In the genomic region with DNA sequence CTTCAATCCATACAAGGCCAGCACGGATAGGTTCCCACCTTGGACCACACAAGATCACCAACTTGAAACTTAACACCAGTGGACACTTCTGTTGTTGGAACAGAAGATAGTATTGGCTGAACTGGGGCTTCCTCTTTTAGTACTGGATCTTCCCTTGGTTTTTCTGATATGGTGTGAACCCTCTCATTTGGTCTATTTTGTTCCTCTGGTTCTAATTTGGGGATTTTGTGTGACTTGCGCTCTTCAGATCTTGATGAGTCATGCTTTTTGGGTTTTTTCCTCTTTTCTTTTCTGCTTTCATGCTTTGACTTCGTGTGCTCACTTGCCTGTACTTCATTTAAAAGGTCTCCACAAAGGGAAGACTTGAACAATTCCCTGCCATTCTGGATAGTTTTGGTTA, we compare ENCODE assay signal across 12 cellular contexts. TPM values are rescaled to one million over a fixed set of nuclear protein-coding genes. Genes with fewer than 3 reads are reported as not detected.
DNase-seq lines count a peak whose midpoint lies in the region; ATAC-seq and TF ChIP-seq lines count a peak whose summit lies in the region.
"Had no signal": no experiment of that assay in that cellular context is flagged by ENCODE, and none has a peak within 500 bp of the region (broad histone marks: within the 10 kb centered on the region; RNA-seq: fewer than 3 reads in every experiment).

No MANE protein-coding gene starts in this region.

- CTCF ChIA-PET in MCF 10A (lab: Yijun Ruan, JAX), result no interaction called here
- CTCF ChIA-PET in mammary epithelial cell (lab: Charles Lee; ENCODE audit: low non-redundant PET), result no interaction called here
- CTCF ChIA-PET in activated CD4-positive, alpha-beta memory T cell treated with anti-CD3 and anti-CD28 coated beads for 36 hours (lab: Charles Lee), result interaction anchor here (1.6 kb wide), 1 partner anchor 25 kb away, joined by 4 read pairs; no protein-coding TSS in a partner anchor

- peaks cover 24% of the 10 kb centered on the region for H3K4me1 ChIP-seq in mammary epithelial cell (ENCODE audit: insufficient read depth, low read length)
- H3K4me1 ChIP-seq in left lung, result peaks cover 0 to 24% of the 10 kb centered on the region in 2 donors
- H3K4me1 ChIP-seq in upper lobe of left lung, result peaks cover 4 to 7% (median 5%) of the 10 kb centered on the region in 4 donors
- peaks cover 0 to 5% (median 0%) of the 10 kb centered on the region in 4 donors for H3K4me1 ChIP-seq in transverse colon

- BruUV-seq in MCF 10A (replicated peaks; lab: Mats Ljungman, UMichigan) (no TSS peak), mammary epithelial cell (replicated peaks; lab: Mats Ljungman, UMichigan) (no TSS peak)

- in situ Hi-C loops in mammary epithelial cell (cut with MboI; ENCODE audit: low sequenced_read_pairs in 2 of 2), result no loop called here
- in situ Hi-C loops in transverse colon (cut with MboI; ENCODE audit: low pct_ligation_motif_present in 1 of 4, low pct_unique_long_range_greater_than_20kb in 1 of 4, low sequenced_read_pairs in 3 of 4), result no loop called here

- H3K4me2 ChIP-seq in mammary epithelial cell (ENCODE audit: insufficient read depth, low read depth, low read length), result no peak overlapping the region

- H3K36me3 Mint-ChIP-seq in MCF 10A (ENCODE audit: insufficient read depth, unreplicated experiment), result no peaks in the 10 kb centered on the region
- H3K36me3 Mint-ChIP-seq in activated CD4-positive, alpha-beta memory T cell treated with anti-CD3 and anti-CD28 coated beads for 36 hours, result peaks cover 4% of the 10 kb centered on the region

- intact Hi-C loops in MCF 10A (cut with micrococcal nuclease), result no loop called here
- intact Hi-C loops in mammary epithelial cell (cut with micrococcal nuclease), result no loop called here
- intact Hi-C loops in activated CD4-positive, alpha-beta memory T cell treated with anti-CD3 and anti-CD28 coated beads for 36 hours (cut with micrococcal nuclease), result no loop called here
- intact Hi-C loops in left lung (cut with DNase I), result no loop called here
- intact Hi-C loops in transverse colon (cut with DNase I; ENCODE audit: low total_unique reads), result no loop called here

- no peak overlapping the region for H2AFZ ChIP-seq in mammary epithelial cell (ENCODE audit: low read depth, low read length)

- TF ChIP-seq CTCF in MCF 10A (IDR thresholded peaks at IDR 0.05; ENCODE audit: unreplicated experiment) (no peak), mammary epithelial cell (conservative IDR thresholded peaks at IDR 0.05 in 1 of 2, IDR thresholded peaks at IDR 0.05 in 1 of 2; ENCODE audit: extremely low read depth in 1 of 2, insufficient read depth in 1 of 2, low read depth in 1 of 2, low read length in 2 of 2) (no peak), left lung (IDR thresholded peaks at IDR 0.05) (no peak), upper lobe of left lung (IDR thresholded peaks at IDR 0.05) (no peak), transverse colon (IDR thresholded peaks at IDR 0.05) (no peak)

- DNase-seq in MCF 10A (ENCODE audit: unreplicated experiment), result no peak
- DNase-seq in mammary epithelial cell, result no peak
- no peak for DNase-seq in activated CD4-positive, alpha-beta memory T cell treated with anti-CD3 and anti-CD28 coated beads for 36 hours
- no peak for DNase-seq in left lung
- no peak for DNase-seq in upper lobe of left lung
- DNase-seq in transverse colon, result no peak
- DNase-seq in NCI-H1930 (lab: John Stamatoyannopoulos, UW), result no peak
- DNase-seq: NCI-H69 had no signal

- peak overlapping the region; percentile 70 for H3K4me3 Mint-ChIP-seq in MCF 10A (ENCODE audit: unreplicated experiment)
- peak overlapping the region; percentile 95 for H3K4me3 Mint-ChIP-seq in activated CD4-positive, alpha-beta memory T cell treated with anti-CD3 and anti-CD28 coated beads for 36 hours

- H3K27ac ChIP-seq in mammary epithelial cell (ENCODE audit: insufficient read depth, low read depth, low read length) (no peak overlapping the region), left lung (peak overlapping the region; percentile 92 to 97), upper lobe of left lung (peak overlapping the region in 3 of 4 donors; percentile 93 to 98 (median 97)), transverse colon (peak overlapping the region in 2 of 4 donors; percentile 88 to 95)
- H3K27ac ChIP-seq: foreskin keratinocyte had no signal

- no peak overlapping the region for H3K27ac Mint-ChIP-seq in MCF 10A (ENCODE audit: low read depth, unreplicated experiment)
- H3K27ac Mint-ChIP-seq in activated CD4-positive, alpha-beta memory T cell treated with anti-CD3 and anti-CD28 coated beads for 36 hours, result peak overlapping the region; percentile 97

- H3K27me3 ChIP-seq in mammary epithelial cell (ENCODE audit: insufficient read depth, low read length) (no peaks in the 10 kb centered on the region), left lung (peaks cover 0 to 9% of the 10 kb centered on the region in 2 donors), upper lobe of left lung (no peaks in the 10 kb centered on the region), transverse colon (peaks cover 14% of the 10 kb centered on the region)
- H3K27me3 ChIP-seq: foreskin keratinocyte had no signal

- TF ChIP-seq POLR2A in upper lobe of left lung (IDR thresholded peaks at IDR 0.05) (no peak), transverse colon (IDR thresholded peaks at IDR 0.05) (no peak)

- H3K4me1 Mint-ChIP-seq in MCF 10A (ENCODE audit: insufficient read depth, unreplicated experiment), result peaks cover 8% of the 10 kb centered on the region
- peaks cover 18% of the 10 kb centered on the region for H3K4me1 Mint-ChIP-seq in activated CD4-positive, alpha-beta memory T cell treated with anti-CD3 and anti-CD28 coated beads for 36 hours (ENCODE audit: low read depth)

- no peaks in the 10 kb centered on the region for H3K9me3 Mint-ChIP-seq in MCF 10A (ENCODE audit: unreplicated experiment)
- no peaks in the 10 kb centered on the region for H3K9me3 Mint-ChIP-seq in activated CD4-positive, alpha-beta memory T cell treated with anti-CD3 and anti-CD28 coated beads for 36 hours

- H3K27me3 Mint-ChIP-seq in MCF 10A (ENCODE audit: insufficient read depth, unreplicated experiment), result peaks cover 16% of the 10 kb centered on the region
- H3K27me3 Mint-ChIP-seq in activated CD4-positive, alpha-beta memory T cell treated with anti-CD3 and anti-CD28 coated beads for 36 hours, result peaks cover 9% of the 10 kb centered on the region

- POLR2A ChIA-PET in MCF 10A (lab: Yijun Ruan, JAX), result no interaction called here
- POLR2A ChIA-PET in activated CD4-positive, alpha-beta memory T cell treated with anti-CD3 and anti-CD28 coated beads for 36 hours (lab: Charles Lee), result no interaction called here

- H3K36me3 ChIP-seq in mammary epithelial cell (ENCODE audit: insufficient read depth, low read length) (no peaks in the 10 kb centered on the region), left lung (no peaks in the 10 kb centered on the region), upper lobe of left lung (no peaks in the 10 kb centered on the region), transverse colon (no peaks in the 10 kb centered on the region)

- H3K4me3 ChIP-seq in mammary epithelial cell (replicated peaks in 1 of 3; ENCODE audit: insufficient read depth in 1 of 3, low read depth in 2 of 3, low read length in 3 of 3) (no peak overlapping the region), left lung (no peak overlapping the region), upper lobe of left lung (no peak overlapping the region), transverse colon (no peak overlapping the region)

- dilution Hi-C loops in mammary epithelial cell (cut with HindIII; ENCODE audit: low sequenced_read_pairs), result no loop called here

- no peak for TF ChIP-seq EP300 in upper lobe of left lung (IDR thresholded peaks at IDR 0.05)
- no peak for TF ChIP-seq EP300 in transverse colon (IDR thresholded peaks at IDR 0.05; ENCODE audit: low read depth)

- ATAC-seq in left lung (no peak), upper lobe of left lung (ENCODE audit: low FRiP score in 2 of 2) (peak in 1 of 2 donors; percentile 6), GM21723 (IDR thresholded peaks at IDR 0.05; ENCODE audit: unreplicated experiment) (no peak)
- ATAC-seq: foreskin keratinocyte had no signal

- H3K9ac ChIP-seq in mammary epithelial cell (ENCODE audit: insufficient read depth, low read length), result no peak overlapping the region

- H3K9me3 ChIP-seq in mammary epithelial cell (replicated peaks; ENCODE audit: insufficient read depth, low read length) (no peaks in the 10 kb centered on the region), left lung (no peaks in the 10 kb centered on the region), upper lobe of left lung (no peaks in the 10 kb centered on the region), transverse colon (no peaks in the 10 kb centered on the region)
- H3K9me3 ChIP-seq: mucosa of descending colon had no signal

- WGBS in mammary epithelial cell (ENCODE audit: low coverage, missing lambda C conversion rate), result 90% methylated on average over 3 of the region's 3 CpGs
- 62 to 76% methylated on average over 3 of the region's 3 CpGs for WGBS in upper lobe of left lung, 2 donors
- 68 to 100% methylated on average over 3 of the region's 3 CpGs for WGBS in transverse colon (ENCODE audit: low coverage in 1 of 2), 2 donors

- H3K79me2 ChIP-seq in mammary epithelial cell (ENCODE audit: insufficient read depth, low read length), result no peaks in the 10 kb centered on the region

- H4K20me1 ChIP-seq in mammary epithelial cell (ENCODE audit: insufficient read depth, low read length), result no peaks in the 10 kb centered on the region

RNA-seq across cellular contexts. Expression of a gene that starts 39.0 kb away (rescaled TPM):
- total RNA-seq in MCF 10A (2022) (not detected in 2 replicates), mammary epithelial cell (not detected), left lung (under 1 TPM in 1 of 2 donors, not detected in 1; 0.12 TPM), upper lobe of left lung (not detected), transverse colon (not detected)
- not detected for polyA plus RNA-seq in mammary epithelial cell
- not detected for polyA minus RNA-seq in mammary epithelial cell
- not detected for total RNA-seq in activated CD4-positive, alpha-beta memory T cell treated with anti-CD3 and anti-CD28 coated beads for 36 hours
- total RNA-seq: foreskin keratinocyte, HT-29, mucosa of descending colon had no signal

RNA-seq across cellular contexts. Expression of a gene that starts 57.9 kb away (rescaled TPM):
- total RNA-seq in MCF 10A (2022), result not detected in 2 replicates
- total RNA-seq in mammary epithelial cell, result not detected
- not detected for polyA plus RNA-seq in mammary epithelial cell
- polyA minus RNA-seq in mammary epithelial cell, result not detected
- under 1 TPM; 0.34 to 0.67 TPM for total RNA-seq in activated CD4-positive, alpha-beta memory T cell treated with anti-CD3 and anti-CD28 coated beads for 36 hours
- 1 to 10 TPM in 1 of 2 donors, under 1 TPM in 1; 0.29 to 1.5 TPM for total RNA-seq in left lung
- total RNA-seq in upper lobe of left lung, result 1 to 10 TPM in 2 of 6 donors, under 1 TPM in 1, not detected in 3; 0.98 to 3.0 (median 1.6) TPM
- total RNA-seq in transverse colon, result 1 to 10 TPM in 1 of 4 donors, under 1 TPM in 2, not detected in 1; 0.32 to 4.5 (median 0.96) TPM
- total RNA-seq: HT-29 had no signal

RNA-seq across cellular contexts. Expression of a gene that starts 59.2 kb away (rescaled TPM):
- 39.7 and 55.0 TPM in 2 replicates for total RNA-seq in MCF 10A (2022)
- 10 to 100 TPM; 41.7 to 78.9 TPM for total RNA-seq in mammary epithelial cell
- polyA plus RNA-seq in mammary epithelial cell, result 30.4 TPM
- 50.5 TPM for polyA minus RNA-seq in mammary epithelial cell
- total RNA-seq in activated CD4-positive, alpha-beta memory T cell treated with anti-CD3 and anti-CD28 coated beads for 36 hours, result 10 to 100 TPM; 13.8 to 14.8 TPM
- total RNA-seq in left lung, result 100 to 1,000 TPM in 1 of 2 donors, 10 to 100 TPM in 1; 95.8 to 105 TPM
- total RNA-seq in upper lobe of left lung, result 100 to 1,000 TPM in 3 of 6 donors, 10 to 100 TPM in 3; 58.7 to 122 (median 101) TPM
- total RNA-seq in transverse colon, result 100 to 1,000 TPM in 1 of 4 donors, 10 to 100 TPM in 3; 52.7 to 145 (median 70.9) TPM
